27 cellular contexts compared by ENCODE assay signal in the genomic region with DNA sequence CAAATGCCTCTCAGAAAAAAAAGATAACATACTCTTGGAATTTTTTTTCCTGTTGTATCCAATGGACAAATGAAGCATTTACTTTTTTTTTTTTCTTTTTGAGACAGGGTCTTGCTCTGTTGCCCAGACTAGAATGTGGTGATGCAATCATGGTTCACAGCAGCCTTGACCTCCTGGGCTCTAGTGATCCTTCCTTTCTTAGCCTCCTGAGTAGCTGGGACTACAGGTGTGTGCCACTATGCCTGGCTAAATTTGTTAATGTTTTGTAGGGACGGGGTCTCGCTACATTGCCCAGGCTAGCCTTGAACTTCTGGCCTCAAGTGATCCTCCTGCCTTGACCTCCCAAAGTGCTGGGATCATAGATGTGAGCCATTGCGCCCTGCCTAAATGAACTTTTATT.
"Had no signal": no experiment of that assay in that cellular context is flagged by ENCODE, and none has a peak within 500 bp of the region (broad histone marks: within the 10 kb centered on the region; RNA-seq: fewer than 3 reads in every experiment).

No MANE protein-coding gene starts in this region.

- H3K27ac ChIP-seq: Peyer's patch, SJCRH30 had no signal

- H3K36me3 ChIP-seq: MG63, Peyer's patch, SJCRH30 had no signal

- H3K4me3 ChIP-seq: MG63, Peyer's patch, SJCRH30 had no signal

- H3K27me3 ChIP-seq: MG63, Peyer's patch, SJCRH30 had no signal

- H3K27ac Mint-ChIP-seq: IgD-negative memory B cell, T-helper 17 cell had no signal

- H3K4me3 Mint-ChIP-seq: IgD-negative memory B cell, T-helper 17 cell had no signal

- H3K4me1 ChIP-seq: Peyer's patch, SJCRH30 had no signal

- H3K9me3 Mint-ChIP-seq: IgD-negative memory B cell had no signal

- DNase-seq: Karpas-422; KBM-7; MG63; NCI-H1092; NCI-H1105 treated with DMSO at 0.1 percent for 48 hours; NCI-H1417 treated with DMSO at 0.1 percent for 48 hours; NCI-H146; NCI-H187; NCI-H2029; NCI-H2081 treated with DMSO at 0.1 percent for 48 hours; NCI-H2171; NCI-H226; NCI-H446; NCI-H510A; NCI-H524 treated with DMSO at 0.1 percent for 48 hours; NCI-H69; NCI-H774; NK-92 treated with Interleukin-12 subunit alpha and Interleukin-12 subunit beta, amount 100 ng/mL, for 24 hours; PC-3; Peyer's patch; SHP77 treated with DMSO at 0.1 percent for 48 hours; SJCRH30; T-helper 1 cell; T-helper 17 cell had no signal

- H3K27me3 Mint-ChIP-seq: IgD-negative memory B cell, T-helper 17 cell had no signal

- H3K4me1 Mint-ChIP-seq: IgD-negative memory B cell, T-helper 17 cell had no signal

- ATAC-seq: PC-3, Right ventricle myocardium inferior, SK-N-SH treated with all-trans-retinoic acid at 6 μM for 48 hours, T-helper 17 cell had no signal

- H3K9me3 ChIP-seq: MG63, Peyer's patch, SJCRH30 had no signal
